18 cellular contexts compared by ENCODE assay signal in genomic region chr6:43115365-43115764, GRCh38. TPM values are rescaled to one million over a fixed set of nuclear protein-coding genes. Genes with fewer than 3 reads are reported as not detected.
A peak's percentile ranks its signal among the peaks of the same experiment; 100 is the strongest.
DNase-seq lines count a peak whose midpoint lies in the region; ATAC-seq and TF ChIP-seq lines count a peak whose summit lies in the region.
"Had no signal": no experiment of that assay in that cellular context is flagged by ENCODE, and none has a peak within 500 bp of the region (broad histone marks: within the 10 kb centered on the region; RNA-seq: fewer than 3 reads in every experiment).

No MANE protein-coding gene starts in this region.

- H3K36me3 ChIP-seq in DND-41 (ENCODE audit: insufficient read depth, low read length) = no peaks in the 10 kb centered on the region
- no peaks in the 10 kb centered on the region for H3K36me3 ChIP-seq in endodermal cell (ENCODE audit: control insufficient read depth, insufficient read depth, low read length)

- no peak overlapping the region for H2AFZ ChIP-seq in DND-41 (ENCODE audit: low read depth, low read length)

- H3K9me3 ChIP-seq in DND-41 (ENCODE audit: insufficient read depth, low read length, severe bottlenecking) (no peaks in the 10 kb centered on the region), endodermal cell (ENCODE audit: control insufficient read depth, low read length) (no peaks in the 10 kb centered on the region)

- no peaks in the 10 kb centered on the region for H3K36me3 Mint-ChIP-seq in endodermal cell (ENCODE audit: low read depth)
- peaks cover 6% of the 10 kb centered on the region for H3K36me3 Mint-ChIP-seq in nephron progenitor cell (ENCODE audit: low read depth)

- TF ChIP-seq CTCF in DND-41 (IDR thresholded peaks at IDR 0.05; ENCODE audit: borderline replicate concordance, extremely low read depth, low read length, poor library complexity, severe bottlenecking) (no peak), endodermal cell (conservative IDR thresholded peaks at IDR 0.05) (no peak), nephron progenitor cell (IDR thresholded peaks at IDR 0.05) (no peak)

- H3K27me3 ChIP-seq in DND-41 (ENCODE audit: insufficient read depth, low read length, poor library complexity) = no peaks in the 10 kb centered on the region
- H3K27me3 ChIP-seq in endodermal cell (ENCODE audit: control insufficient read depth, insufficient read depth, low read length, poor library complexity, severe bottlenecking) = no peaks in the 10 kb centered on the region

- H3K4me3 Mint-ChIP-seq in endodermal cell (no peak overlapping the region), nephron progenitor cell (no peak overlapping the region)

- H3K9ac ChIP-seq in DND-41 (ENCODE audit: low read depth, low read length) (no peak overlapping the region), endodermal cell (ENCODE audit: extremely low read depth, low read length, poor library complexity, severe bottlenecking) (no peak overlapping the region)

- H3K4me1 ChIP-seq in DND-41 (ENCODE audit: insufficient read depth, low read length) (peaks cover 14% of the 10 kb centered on the region), endodermal cell (ENCODE audit: control insufficient read depth, insufficient read depth, low read length) (peaks cover 14% of the 10 kb centered on the region)

- H3K27me3 Mint-ChIP-seq in endodermal cell (ENCODE audit: insufficient read depth) (no peaks in the 10 kb centered on the region), nephron progenitor cell (ENCODE audit: low read depth, poor library complexity) (no peaks in the 10 kb centered on the region)
- H3K27me3 Mint-ChIP-seq: progenitor cell of endocrine pancreas had no signal

- no peak overlapping the region for H3K4me2 ChIP-seq in DND-41 (ENCODE audit: insufficient read depth, low read length)

- WGBS in endodermal cell (ENCODE audit: insufficient coverage in 1 of 2, insufficient read length in 1 of 2), 2 experiments = 83 to 90% methylated on average over 5 to 6 of the region's 6 CpGs

- H3K27ac Mint-ChIP-seq in endodermal cell = peak overlapping the region; percentile 83
- H3K27ac Mint-ChIP-seq in nephron progenitor cell = peak overlapping the region; percentile 42

- H3K9me3 Mint-ChIP-seq in endodermal cell (no peaks in the 10 kb centered on the region), nephron progenitor cell (no peaks in the 10 kb centered on the region)

- H3K27ac ChIP-seq in DND-41 (ENCODE audit: low read length) (0 out of 2 replicates have a peak overlapping the region, but pooled peaks have one; percentile 39), endodermal cell (ENCODE audit: low read depth, low read length) (no peak overlapping the region), caudate nucleus (ENCODE audit: low read depth, low read length) (no peak overlapping the region)

- H3K4me3 ChIP-seq in DND-41 (ENCODE audit: low read depth in 1 of 2, low read length in 2 of 2) = no peak overlapping the region
- H3K4me3 ChIP-seq in endodermal cell (ENCODE audit: low read length) = no peak overlapping the region

- no peak for ATAC-seq in DND-41 (ENCODE audit: insufficient read depth, low read depth)
- ATAC-seq: stimulated activated naive CD8-positive, alpha-beta T cell treated with anti-CD3 and anti-CD28 coated beads, Interleukin-15, Interleukin-2, amounts not matched to agents 100 U/mL and 50 U/mL, for 24 hours had no signal

- H3K4me1 Mint-ChIP-seq in endodermal cell (peaks cover 12% of the 10 kb centered on the region), nephron progenitor cell (peaks cover 61% of the 10 kb centered on the region)

- DNase-seq in DND-41 (no peak), NCI-H69 (lab: John Stamatoyannopoulos, UW) (peak; percentile 91), endodermal cell (no peak), nephron progenitor cell (no peak), AG08396 (ENCODE audit: low spot score) (no peak), HUDEP-2 (lab: John Stamatoyannopoulos, UW; ENCODE audit: unreplicated experiment in 76 of 76) (no peak), NOMO-1 treated with dmso at 0.1 percent for 144 hours (lab: John Stamatoyannopoulos, UW; ENCODE audit: unreplicated experiment) (no peak), caudate nucleus (lab: John Stamatoyannopoulos, UW) (no peak)
- DNase-seq: activated effector memory CD4-positive, alpha-beta T cell treated with anti-CD3 and anti-CD28 coated beads, Interleukin-2, amount 50 U/mL, for 16 hours; Calu3; cortex of kidney; hippocampal formation; Kasumi-1; left cardiac atrium; NCI-H1694 treated with DMSO at 0.1 percent for 48 hours; stimulated activated CD4-positive, alpha-beta T cell treated with anti-CD3 and anti-CD28 coated beads, Interleukin-12 subunit alpha, Interleukin-12 subunit beta, amount 100 ng/mL, for 4 hours; stimulated activated naive CD8-positive, alpha-beta T cell treated with anti-CD3 and anti-CD28 coated beads, Interleukin-15, Interleukin-2, amounts not matched to agents 100 U/mL and 50 U/mL, for 24 hours had no signal

- peaks cover 19% of the 10 kb centered on the region for H4K20me1 ChIP-seq in DND-41 (ENCODE audit: insufficient read depth, low read length)

- H3K79me2 ChIP-seq in DND-41 (ENCODE audit: insufficient read depth, low read length) = peaks cover 69% of the 10 kb centered on the region

RNA-seq across cellular contexts. Expression of gene PTK7, which starts 39.3 kb away (rescaled TPM):
- 100 to 1,000 TPM; 167 to 183 TPM for total RNA-seq in endodermal cell
- 126 TPM for polyA plus RNA-seq in endodermal cell (2013, experiment 1 of 2)
- 121 TPM for polyA plus RNA-seq in endodermal cell (2013, experiment 2 of 2)

RNA-seq across cellular contexts. Expression of gene SRF, which starts 55.7 kb away (rescaled TPM):
- 10 to 100 TPM; 32.7 to 44.2 TPM for total RNA-seq in endodermal cell
- polyA plus RNA-seq in endodermal cell (2013, experiment 1 of 2) = 37.7 TPM
- 35.2 TPM for polyA plus RNA-seq in endodermal cell (2013, experiment 2 of 2)

RNA-seq across cellular contexts. Expression of gene KLC4, which starts 55.9 kb away (rescaled TPM):
- total RNA-seq in endodermal cell = 10 to 100 TPM; 36.6 to 38.0 TPM
- polyA plus RNA-seq in endodermal cell (2013, experiment 1 of 2) = 40.7 TPM
- 35.4 TPM for polyA plus RNA-seq in endodermal cell (2013, experiment 2 of 2)

RNA-seq across cellular contexts. Expression of gene MRPL2, which starts 56.1 kb away (rescaled TPM):
- 10 to 100 TPM; 51.6 to 65.2 TPM for total RNA-seq in endodermal cell
- 64.5 TPM for polyA plus RNA-seq in endodermal cell (2013, experiment 1 of 2)
- polyA plus RNA-seq in endodermal cell (2013, experiment 2 of 2) = 63.3 TPM
